Comparison of ENCODE assay signal across 6 cellular contexts in genomic region chr21:20313013-20313412, GRCh38.
"Had no signal": no experiment of that assay in that cellular context is flagged by ENCODE, and none has a peak within 500 bp of the region (broad histone marks: within the 10 kb centered on the region; RNA-seq: fewer than 3 reads in every experiment).

No MANE protein-coding gene starts in this region.

- H3K4me3 Mint-ChIP-seq: IgD-negative memory B cell had no signal

- H3K36me3 Mint-ChIP-seq: IgD-negative memory B cell had no signal

- DNase-seq: KBM-7, KG1 had no signal

- H3K9ac ChIP-seq: KMS-11 had no signal

- H3K27ac Mint-ChIP-seq: IgD-negative memory B cell had no signal

- H3K4me1 Mint-ChIP-seq: IgD-negative memory B cell had no signal

- H3K4me2 ChIP-seq: KMS-11 had no signal

- H3K27ac ChIP-seq: HL-60, KMS-11 had no signal

- H3K27me3 Mint-ChIP-seq: IgD-negative memory B cell had no signal

- FAIRE-seq: HTR-8/SVneo had no signal
